ENCODE assay signal across 22 cellular contexts in genomic region chr7:24448038-24448437, GRCh38.
DNase-seq lines count a peak whose midpoint lies in the region; ATAC-seq, FAIRE-seq and TF ChIP-seq lines count a peak whose summit lies in the region.
"Had no signal": no experiment of that assay in that cellular context is flagged by ENCODE, and none has a peak within 500 bp of the region (broad histone marks: within the 10 kb centered on the region; RNA-seq: fewer than 3 reads in every experiment).

No MANE protein-coding gene starts in this region.

- H2BK120ac ChIP-seq in H1 (replicated peaks; ENCODE audit: low read depth, low read length), result no peak overlapping the region

- intact Hi-C loops in HepG2 (cut with micrococcal nuclease; ENCODE audit: unreplicated experiment), result no loop called here
- intact Hi-C loops in vagina (cut with DNase I), result no loop called here

- no peaks in the 10 kb centered on the region for H3K79me1 ChIP-seq in H1 (ENCODE audit: low read depth, low read length)

- TF ChIP-seq EP300 in H1 (IDR thresholded peaks at IDR 0.05; ENCODE audit: borderline replicate concordance in 1 of 2, low read depth in 2 of 2, low read length in 2 of 2) (no peak), HepG2 (IDR thresholded peaks at IDR 0.05; ENCODE audit: low read depth in 2 of 2, low read length in 2 of 2) (no peak), HepG2 (CRISPR knock-in tag; IDR thresholded peaks at IDR 0.05; ENCODE audit: borderline replicate concordance) (no peak)

- no TSS peak for BruUV-seq in HepG2 (replicated peaks; lab: Mats Ljungman, UMichigan)

- H3K4ac ChIP-seq in H1 (replicated peaks; ENCODE audit: insufficient read length, low read depth, low read length), result no peak overlapping the region

- no peak overlapping the region for H3K56ac ChIP-seq in H1 (replicated peaks; ENCODE audit: insufficient read length, low read depth, low read length)

- H4K8ac ChIP-seq in H1 (ENCODE audit: extremely low read depth, insufficient read depth, low read length), result 0 out of 2 replicates have a peak overlapping the region, but pooled peaks have one; percentile 57

- no peak overlapping the region for H4K91ac ChIP-seq in H1 (replicated peaks; ENCODE audit: insufficient read length, low read length)

- H3K4me3 ChIP-seq in SK-N-MC (no peak overlapping the region), H1 (ENCODE audit: extremely low read depth in 1 of 4, insufficient read depth in 2 of 4, low read depth in 3 of 4, low read length in 4 of 4) (no peak overlapping the region), HepG2 (replicated peaks in 1 of 3; ENCODE audit: insufficient read depth in 1 of 3, low read depth in 2 of 3, low read length in 3 of 3) (no peak overlapping the region), vagina (no peak overlapping the region)
- H3K4me3 ChIP-seq: BLaER1 treated with 17β-estradiol and CSF1 and Interleukin-3, amounts not matched to agents 10 nM and 100 nM had no signal

- 100% methylated on average over 4 of the region's 4 CpGs; no CpG with 5 or more reads in 1 of the 2 experiments for WGBS in H1 (ENCODE audit: extremely low coverage in 1 of 2, insufficient coverage in 1 of 2, insufficient read length in 1 of 2, insufficient replicate concordance in 2 of 2, low coverage in 1 of 2, low lambda C conversion rate in 2 of 2, missing lambda C conversion rate in 1 of 2), 2 experiments
- 37% methylated on average over 4 of the region's 4 CpGs for WGBS in HepG2 (ENCODE audit: low lambda C conversion rate)

- H3K23me2 ChIP-seq in H1 (ENCODE audit: low read depth, low read length), result no peaks in the 10 kb centered on the region

- no peak overlapping the region for H2BK12ac ChIP-seq in H1 (ENCODE audit: low read depth, low read length)

- FAIRE-seq in H1 (lab: Jason Lieb, UNC) (no peak), HepG2 (lab: Jason Lieb, UNC) (no peak)
- FAIRE-seq: A204.1, D721Med, G401.6, GM12891, GM19239 had no signal

- H3K4me1 ChIP-seq in H1 (replicated peaks in 1 of 4; ENCODE audit: control insufficient read depth in 3 of 4, insufficient read depth in 4 of 4, low read length in 3 of 4) (no peaks in the 10 kb centered on the region; a peak in 1 of 7 replicates), HepG2 (ENCODE audit: insufficient read depth, low read length) (no peaks in the 10 kb centered on the region), vagina (no peaks in the 10 kb centered on the region)
- H3K4me1 ChIP-seq: BLaER1 treated with 17β-estradiol and CSF1 and Interleukin-3, amounts not matched to agents 10 nM and 100 nM; Caco-2 had no signal

- no peak for TF ChIP-seq POLR2A in H1 (IDR thresholded peaks at IDR 0.05; ENCODE audit: control extremely low read depth in 1 of 2, low read depth in 2 of 2, low read length in 2 of 2)
- no peak for TF ChIP-seq POLR2A in HepG2 (IDR thresholded peaks at IDR 0.05; ENCODE audit: insufficient read depth in 1 of 2, low read depth in 2 of 2, low read length in 2 of 2)
- no peak for TF ChIP-seq POLR2A in vagina (IDR thresholded peaks at IDR 0.05)

- no peak overlapping the region for H2BK15ac ChIP-seq in H1 (ENCODE audit: low read length)

- DNase-seq in SK-N-MC (ENCODE audit: low read depth, low spot score), result no peak
- DNase-seq in H1 (ENCODE audit: low read depth in 1 of 2, low spot score in 2 of 2), result no peak
- no peak for DNase-seq in HepG2 (ENCODE audit: low spot score)
- DNase-seq in SHP77 treated with DMSO at 0.1 percent for 48 hours (lab: John Stamatoyannopoulos, UW), result no peak
- no peak for DNase-seq in NCI-H510A treated with DMSO at 0.1 percent for 48 hours (lab: John Stamatoyannopoulos, UW)
- DNase-seq in vagina (ENCODE audit: extremely low spot score in 2 of 2), result no peak
- DNase-seq: 8988T; AML-193; Caco-2; Calu3; CD4-positive, alpha-beta T cell; CD8-positive, alpha-beta T cell; DMS79 treated with DMSO at 0.1 percent for 48 hours; GF-D8 had no signal

- TF ChIP-seq RAD21 in H1 (IDR thresholded peaks at IDR 0.05 in 1 of 2, conservative IDR thresholded peaks at IDR 0.05 in 1 of 2; ENCODE audit: low read depth in 2 of 2, low read length in 2 of 2) (no peak), HepG2 (CRISPR knock-in tag; IDR thresholded peaks at IDR 0.05) (no peak)

- no peak overlapping the region for H3K23ac ChIP-seq in H1 (ENCODE audit: insufficient read length)

- H3K18ac ChIP-seq in H1 (ENCODE audit: extremely low read depth, low read length), result no peak overlapping the region

- peak overlapping the region; percentile 40 for H3K9ac ChIP-seq in SK-N-MC (ENCODE audit: insufficient read length)
- H3K9ac ChIP-seq in H1 (replicated peaks in 1 of 4; ENCODE audit: extremely low read depth in 1 of 4, low read depth in 3 of 4, low read length in 3 of 4), result no peak overlapping the region
- H3K9ac ChIP-seq in HepG2 (ENCODE audit: insufficient read depth, low read depth, low read length), result no peak overlapping the region
- H3K9ac ChIP-seq: BLaER1 treated with 17β-estradiol and CSF1 and Interleukin-3, amounts not matched to agents 10 nM and 100 nM had no signal

- no peak overlapping the region for H2BK5ac ChIP-seq in H1 (ENCODE audit: low read depth, low read length)

- H3K9me3 ChIP-seq in SK-N-MC (ENCODE audit: low read depth, low read length) (no peaks in the 10 kb centered on the region; the same call in 1 of the 2 replicates), H1 (ENCODE audit: insufficient read depth in 2 of 2, low read depth in 1 of 2, low read length in 1 of 2) (no peaks in the 10 kb centered on the region), HepG2 (ENCODE audit: low read length) (no peaks in the 10 kb centered on the region), vagina (no peaks in the 10 kb centered on the region)
- H3K9me3 ChIP-seq: BLaER1 treated with 17β-estradiol and CSF1 and Interleukin-3, amounts not matched to agents 10 nM and 100 nM; Caco-2 had no signal

- H3K27me3 ChIP-seq in H1 (replicated peaks in 1 of 4; ENCODE audit: control insufficient read depth in 3 of 4, extremely low read depth in 1 of 4, insufficient read depth in 3 of 4, low read length in 3 of 4), result peaks cover 0 to 5% (median 0%) of the 10 kb centered on the region in 4 experiments; a peak in 2 of 7 replicates
- H3K27me3 ChIP-seq in HepG2 (ENCODE audit: control insufficient read depth in 1 of 2, insufficient read depth in 2 of 2, low read length in 2 of 2), result peaks cover 2 to 6% of the 10 kb centered on the region in 2 experiments; a peak in 4 of 5 replicates
- H3K27me3 ChIP-seq in vagina, result no peaks in the 10 kb centered on the region
- H3K27me3 ChIP-seq: BLaER1 treated with 17β-estradiol and CSF1 and Interleukin-3, amounts not matched to agents 10 nM and 100 nM had no signal

- H2BK20ac ChIP-seq in H1 (ENCODE audit: low read length), result no peak overlapping the region

- H3K79me2 ChIP-seq in H1 (ENCODE audit: control insufficient read depth in 1 of 2, insufficient read depth in 2 of 2, low read length in 2 of 2) (no peaks in the 10 kb centered on the region), HepG2 (ENCODE audit: insufficient read depth, low read length) (no peaks in the 10 kb centered on the region)

- TF ChIP-seq CTCF in H1 (IDR thresholded peaks at IDR 0.05; ENCODE audit: control extremely low read depth in 1 of 3, insufficient read depth in 1 of 3, low read depth in 1 of 3, low read length in 3 of 3), result no peak
- no peak for TF ChIP-seq CTCF in HepG2 (CRISPR knock-in tag; IDR thresholded peaks at IDR 0.05)
- TF ChIP-seq CTCF in vagina (IDR thresholded peaks at IDR 0.05), result no peak

- no peak overlapping the region for H2AFZ ChIP-seq in H1 (ENCODE audit: low read length)
- H2AFZ ChIP-seq in HepG2 (ENCODE audit: low read length), result no peak overlapping the region

- H3K14ac ChIP-seq in H1 (ENCODE audit: insufficient read length), result no peak overlapping the region

- ATAC-seq in HepG2 (no peak), GM19455 (IDR thresholded peaks at IDR 0.05; ENCODE audit: unreplicated experiment) (no peak)
- ATAC-seq: CD8-positive, alpha-beta T cell had no signal

- CTCF ChIA-PET in H1 (lab: Charles Lee; ENCODE audit: partially characterized antibody) (interaction anchor here (0.6 to 1.5 kb wide), 3 partner anchors 11 to 260 kb away, joined by 4 to 6 read pairs (median 5); no protein-coding TSS in a partner anchor), HepG2 (lab: Yijun Ruan, JAX; ENCODE audit: low intra/inter-chr PET ratio, low total read pairs) (no interaction called here)

- H3K4me2 ChIP-seq in H1 (ENCODE audit: insufficient read depth in 1 of 2, low read depth in 2 of 2, low read length in 2 of 2), result no peak overlapping the region
- H3K4me2 ChIP-seq in HepG2 (ENCODE audit: low read depth, low read length), result no peak overlapping the region
- H3K4me2 ChIP-seq: BLaER1 treated with 17β-estradiol and CSF1 and Interleukin-3, amounts not matched to agents 10 nM and 100 nM had no signal

- H3K36me3 ChIP-seq in SK-N-MC (ENCODE audit: insufficient read depth, low read length) (no peaks in the 10 kb centered on the region), H1 (ENCODE audit: control insufficient read depth in 2 of 4, insufficient read depth in 4 of 4, low read length in 3 of 4) (no peaks in the 10 kb centered on the region; a peak in 1 of 8 replicates), HepG2 (replicated peaks in 1 of 2; ENCODE audit: control insufficient read depth in 1 of 2, insufficient read depth in 2 of 2, low read length in 2 of 2) (no peaks in the 10 kb centered on the region), vagina (no peaks in the 10 kb centered on the region)
- H3K36me3 ChIP-seq: BLaER1 treated with 17β-estradiol and CSF1 and Interleukin-3, amounts not matched to agents 10 nM and 100 nM had no signal

- H4K20me1 ChIP-seq in H1 (replicated peaks in 1 of 2; ENCODE audit: control insufficient read depth in 1 of 2, insufficient read depth in 2 of 2, low read length in 2 of 2), result no peaks in the 10 kb centered on the region
- H4K20me1 ChIP-seq in HepG2 (ENCODE audit: insufficient read depth, low read length), result no peaks in the 10 kb centered on the region
- H4K20me1 ChIP-seq: BLaER1 treated with 17β-estradiol and CSF1 and Interleukin-3, amounts not matched to agents 10 nM and 100 nM had no signal

- H4K5ac ChIP-seq in H1 (ENCODE audit: insufficient read length, low read depth, low read length), result no peak overlapping the region

- no peak overlapping the region for H2AK5ac ChIP-seq in H1 (ENCODE audit: low read depth, low read length)

- POLR2A ChIA-PET in H1 (lab: Charles Lee; ENCODE audit: partially characterized antibody) (interaction anchor here (1.8 kb wide), 1 partner anchor 38 kb away, joined by 6 read pairs; no protein-coding TSS in a partner anchor), HepG2 (lab: Yijun Ruan, JAX) (no interaction called here)

- in situ Hi-C loops in HepG2 (cut with HindIII; ENCODE audit: extremely low pct_ligation_motif_present, low pct_unique_long_range_greater_than_20kb), result no loop called here

- H3K27ac ChIP-seq in SK-N-MC (peak overlapping the region; percentile 55; the same call in 1 of the 2 replicates), H1 (ENCODE audit: low read depth, low read length) (no peak overlapping the region), HepG2 (ENCODE audit: extremely low read length, insufficient read depth, low read length) (no peak overlapping the region), vagina (no peak overlapping the region)
- H3K27ac ChIP-seq: BLaER1 treated with 17β-estradiol and CSF1 and Interleukin-3, amounts not matched to agents 10 nM and 100 nM; C4-2B had no signal

TF ChIP-seq in H1, 55 proteins besides CTCF, POLR2A, EP300 and RAD21 (continues in another document):
- no peak for TF ChIP-seq TBP (IDR thresholded peaks at IDR 0.05; ENCODE audit: low read depth, low read length)

TF ChIP-seq in HepG2, 621 proteins besides CTCF, POLR2A, EP300 and RAD21 (continues in another document):
- no peak for TF ChIP-seq CENPX (CRISPR knock-in tag; IDR thresholded peaks at IDR 0.05)
- no peak for TF ChIP-seq MIXL1 (CRISPR knock-in tag; IDR thresholded peaks at IDR 0.05)
